Comparison of ENCODE assay signal across 1 cellular context in the genomic region with DNA sequence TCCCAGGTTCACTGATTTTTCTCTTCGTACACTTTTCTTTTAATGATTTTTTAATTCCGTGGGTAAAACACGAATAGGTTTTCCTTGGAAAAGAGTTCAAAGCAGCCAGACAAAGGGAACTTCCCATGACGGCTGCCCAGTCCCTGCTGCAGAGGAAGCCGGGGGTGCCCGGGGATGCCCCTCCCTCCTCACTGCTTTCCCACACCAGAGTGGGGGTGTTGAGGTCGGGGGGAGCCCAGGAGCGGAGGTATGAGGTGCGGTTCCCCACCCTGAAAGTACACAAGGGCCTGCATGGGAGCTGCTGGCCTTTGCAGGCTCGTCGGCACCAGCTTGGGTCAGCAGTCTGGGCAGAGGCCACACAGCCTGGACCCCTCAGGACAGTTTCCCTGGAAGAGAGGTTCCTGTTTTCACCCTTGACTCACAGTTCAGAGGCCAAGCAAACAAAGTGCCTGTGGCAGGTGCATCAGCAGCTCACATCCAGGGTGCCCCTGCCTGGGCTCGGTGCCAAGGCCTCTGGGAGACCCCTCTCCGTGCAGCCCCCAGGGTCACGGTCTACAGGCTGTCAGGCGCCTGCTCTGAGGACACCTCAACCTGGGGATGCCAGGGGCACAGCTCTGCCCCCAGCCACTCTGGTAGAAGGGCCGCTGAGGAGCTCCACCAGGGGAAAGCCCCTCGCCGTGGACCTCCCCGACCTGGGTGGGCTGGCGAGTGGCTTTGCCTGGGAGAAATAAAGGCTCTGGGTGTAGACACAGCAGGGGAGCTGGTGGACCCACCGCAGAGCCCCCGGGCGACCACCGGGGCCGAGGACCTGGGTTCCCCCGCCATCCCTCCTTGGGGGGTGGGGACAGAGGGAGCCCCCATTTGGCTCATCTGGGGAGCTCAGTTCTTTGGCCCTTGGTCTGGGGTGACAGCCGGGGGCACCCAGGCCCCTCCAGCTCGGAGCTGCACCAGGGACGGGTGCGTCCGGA.
TF ChIP-seq lines count a peak whose summit lies in the region.

No MANE protein-coding gene starts in this region.

TF ChIP-seq in HepG2, 621 proteins besides CTCF, POLR2A, EP300 and RAD21 (continued from another document and continues in another):
- TF ChIP-seq, protein P1, sequence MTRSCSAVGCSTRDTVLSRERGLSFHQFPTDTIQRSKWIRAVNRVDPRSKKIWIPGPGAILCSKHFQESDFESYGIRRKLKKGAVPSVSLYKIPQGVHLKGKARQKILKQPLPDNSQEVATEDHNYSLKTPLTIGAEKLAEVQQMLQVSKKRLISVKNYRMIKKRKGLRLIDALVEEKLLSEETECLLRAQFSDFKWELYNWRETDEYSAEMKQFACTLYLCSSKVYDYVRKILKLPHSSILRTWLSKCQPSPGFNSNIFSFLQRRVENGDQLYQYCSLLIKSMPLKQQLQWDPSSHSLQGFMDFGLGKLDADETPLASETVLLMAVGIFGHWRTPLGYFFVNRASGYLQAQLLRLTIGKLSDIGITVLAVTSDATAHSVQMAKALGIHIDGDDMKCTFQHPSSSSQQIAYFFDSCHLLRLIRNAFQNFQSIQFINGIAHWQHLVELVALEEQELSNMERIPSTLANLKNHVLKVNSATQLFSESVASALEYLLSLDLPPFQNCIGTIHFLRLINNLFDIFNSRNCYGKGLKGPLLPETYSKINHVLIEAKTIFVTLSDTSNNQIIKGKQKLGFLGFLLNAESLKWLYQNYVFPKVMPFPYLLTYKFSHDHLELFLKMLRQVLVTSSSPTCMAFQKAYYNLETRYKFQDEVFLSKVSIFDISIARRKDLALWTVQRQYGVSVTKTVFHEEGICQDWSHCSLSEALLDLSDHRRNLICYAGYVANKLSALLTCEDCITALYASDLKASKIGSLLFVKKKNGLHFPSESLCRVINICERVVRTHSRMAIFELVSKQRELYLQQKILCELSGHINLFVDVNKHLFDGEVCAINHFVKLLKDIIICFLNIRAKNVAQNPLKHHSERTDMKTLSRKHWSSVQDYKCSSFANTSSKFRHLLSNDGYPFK (CRISPR knock-in tag; IDR thresholded peaks at IDR 0.05; ENCODE audit: borderline replicate concordance), result no peak
- TF ChIP-seq IRF1 (CRISPR knock-in tag; IDR thresholded peaks at IDR 0.05; ENCODE audit: low read depth), result no peak
- TF ChIP-seq SALL1 (CRISPR knock-in tag; IDR thresholded peaks at IDR 0.05), result peak; percentile 51
- TF ChIP-seq NBN (conservative IDR thresholded peaks at IDR 0.05), result no peak
- peak; percentile 48; the same call in 1 of the 2 replicates for TF ChIP-seq HNF4G (IDR thresholded peaks at IDR 0.05; ENCODE audit: borderline replicate concordance, low read depth, low read length)
- TF ChIP-seq HNF4G (CRISPR knock-in tag; IDR thresholded peaks at IDR 0.05; ENCODE audit: borderline replicate concordance, low read depth), result no peak
- TF ChIP-seq THYN1 (CRISPR knock-in tag; IDR thresholded peaks at IDR 0.05; ENCODE audit: borderline replicate concordance, low read depth), result no peak
- TF ChIP-seq TEF (CRISPR knock-in tag; IDR thresholded peaks at IDR 0.05), result no peak
- TF ChIP-seq ZNF138 (CRISPR knock-in tag; IDR thresholded peaks at IDR 0.05; ENCODE audit: low read depth), result no peak
- TF ChIP-seq ZNF597 (CRISPR knock-in tag; IDR thresholded peaks at IDR 0.05), result no peak
- TF ChIP-seq SP1 (IDR thresholded peaks at IDR 0.05), result no peak
- TF ChIP-seq SP1 (CRISPR knock-in tag; IDR thresholded peaks at IDR 0.05), result no peak
- no peak for TF ChIP-seq LBX2 (CRISPR knock-in tag; IDR thresholded peaks at IDR 0.05; ENCODE audit: borderline replicate concordance)
- no peak for TF ChIP-seq THAP8 (CRISPR knock-in tag; IDR thresholded peaks at IDR 0.05; ENCODE audit: borderline replicate concordance)
- no peak for TF ChIP-seq KMT2B (CRISPR knock-in tag; IDR thresholded peaks at IDR 0.05)
- TF ChIP-seq NR1H2 (CRISPR knock-in tag; IDR thresholded peaks at IDR 0.05; ENCODE audit: borderline replicate concordance, low read depth), result no peak
- no peak for TF ChIP-seq ZNF629 (CRISPR knock-in tag; conservative IDR thresholded peaks at IDR 0.05)
- TF ChIP-seq ZNF326 (CRISPR knock-in tag; IDR thresholded peaks at IDR 0.05; ENCODE audit: borderline replicate concordance), result no peak
- no peak for TF ChIP-seq KDM6A (CRISPR knock-in tag; IDR thresholded peaks at IDR 0.05; ENCODE audit: low read depth)
- peak; percentile 31 for TF ChIP-seq MED8 (CRISPR knock-in tag; IDR thresholded peaks at IDR 0.05; ENCODE audit: insufficient replicate concordance)
- TF ChIP-seq, protein P2, sequence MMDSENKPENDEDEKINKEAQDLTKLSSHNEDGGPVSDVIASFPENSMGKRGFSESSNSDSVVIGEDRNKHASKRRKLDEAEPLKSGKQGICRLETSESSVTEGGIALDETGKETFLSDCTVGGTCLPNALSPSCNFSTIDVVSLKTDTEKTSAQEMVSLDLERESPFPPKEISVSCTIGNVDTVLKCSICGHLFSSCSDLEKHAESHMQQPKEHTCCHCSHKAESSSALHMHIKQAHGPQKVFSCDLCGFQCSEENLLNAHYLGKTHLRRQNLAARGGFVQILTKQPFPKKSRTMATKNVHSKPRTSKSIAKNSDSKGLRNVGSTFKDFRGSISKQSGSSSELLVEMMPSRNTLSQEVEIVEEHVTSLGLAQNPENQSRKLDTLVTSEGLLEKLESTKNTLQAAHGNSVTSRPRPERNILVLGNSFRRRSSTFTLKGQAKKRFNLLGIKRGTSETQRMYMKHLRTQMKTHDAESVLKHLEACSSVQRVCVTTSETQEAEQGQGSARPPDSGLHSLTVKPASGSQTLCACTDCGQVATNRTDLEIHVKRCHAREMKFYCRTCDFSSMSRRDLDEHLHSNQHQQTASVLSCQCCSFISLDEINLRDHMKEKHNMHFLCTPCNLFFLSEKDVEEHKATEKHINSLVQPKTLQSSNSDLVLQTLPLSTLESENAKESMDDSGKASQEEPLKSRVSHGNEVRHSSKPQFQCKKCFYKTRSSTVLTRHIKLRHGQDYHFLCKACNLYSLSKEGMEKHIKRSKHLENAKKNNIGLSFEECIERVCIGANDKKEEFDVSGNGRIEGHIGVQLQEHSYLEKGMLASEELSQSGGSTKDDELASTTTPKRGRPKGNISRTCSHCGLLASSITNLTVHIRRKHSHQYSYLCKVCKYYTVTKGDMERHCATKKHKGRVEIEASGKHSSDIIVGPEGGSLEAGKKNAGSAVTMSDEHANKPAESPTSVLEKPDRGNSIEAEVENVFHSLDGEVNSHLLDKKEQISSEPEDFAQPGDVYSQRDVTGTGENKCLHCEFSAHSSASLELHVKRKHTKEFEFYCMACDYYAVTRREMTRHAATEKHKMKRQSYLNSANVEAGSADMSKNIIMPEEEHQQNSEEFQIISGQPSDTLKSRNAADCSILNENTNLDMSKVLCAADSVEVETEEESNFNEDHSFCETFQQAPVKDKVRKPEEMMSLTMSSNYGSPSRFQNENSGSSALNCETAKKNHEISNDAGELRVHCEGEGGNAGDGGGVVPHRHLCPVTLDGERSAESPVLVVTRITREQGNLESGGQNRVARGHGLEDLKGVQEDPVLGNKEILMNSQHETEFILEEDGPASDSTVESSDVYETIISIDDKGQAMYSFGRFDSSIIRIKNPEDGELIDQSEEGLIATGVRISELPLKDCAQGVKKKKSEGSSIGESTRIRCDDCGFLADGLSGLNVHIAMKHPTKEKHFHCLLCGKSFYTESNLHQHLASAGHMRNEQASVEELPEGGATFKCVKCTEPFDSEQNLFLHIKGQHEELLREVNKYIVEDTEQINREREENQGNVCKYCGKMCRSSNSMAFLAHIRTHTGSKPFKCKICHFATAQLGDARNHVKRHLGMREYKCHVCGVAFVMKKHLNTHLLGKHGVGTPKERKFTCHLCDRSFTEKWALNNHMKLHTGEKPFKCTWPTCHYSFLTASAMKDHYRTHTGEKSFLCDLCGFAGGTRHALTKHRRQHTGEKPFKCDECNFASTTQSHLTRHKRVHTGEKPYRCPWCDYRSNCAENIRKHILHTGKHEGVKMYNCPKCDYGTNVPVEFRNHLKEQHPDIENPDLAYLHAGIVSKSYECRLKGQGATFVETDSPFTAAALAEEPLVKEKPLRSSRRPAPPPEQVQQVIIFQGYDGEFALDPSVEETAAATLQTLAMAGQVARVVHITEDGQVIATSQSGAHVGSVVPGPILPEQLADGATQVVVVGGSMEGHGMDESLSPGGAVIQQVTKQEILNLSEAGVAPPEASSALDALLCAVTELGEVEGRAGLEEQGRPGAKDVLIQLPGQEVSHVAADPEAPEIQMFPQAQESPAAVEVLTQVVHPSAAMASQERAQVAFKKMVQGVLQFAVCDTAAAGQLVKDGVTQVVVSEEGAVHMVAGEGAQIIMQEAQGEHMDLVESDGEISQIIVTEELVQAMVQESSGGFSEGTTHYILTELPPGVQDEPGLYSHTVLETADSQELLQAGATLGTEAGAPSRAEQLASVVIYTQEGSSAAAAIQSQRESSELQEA (CRISPR knock-in tag; IDR thresholded peaks at IDR 0.05; ENCODE audit: not compliant biosample characterization), result no peak
- TF ChIP-seq, protein P3, sequence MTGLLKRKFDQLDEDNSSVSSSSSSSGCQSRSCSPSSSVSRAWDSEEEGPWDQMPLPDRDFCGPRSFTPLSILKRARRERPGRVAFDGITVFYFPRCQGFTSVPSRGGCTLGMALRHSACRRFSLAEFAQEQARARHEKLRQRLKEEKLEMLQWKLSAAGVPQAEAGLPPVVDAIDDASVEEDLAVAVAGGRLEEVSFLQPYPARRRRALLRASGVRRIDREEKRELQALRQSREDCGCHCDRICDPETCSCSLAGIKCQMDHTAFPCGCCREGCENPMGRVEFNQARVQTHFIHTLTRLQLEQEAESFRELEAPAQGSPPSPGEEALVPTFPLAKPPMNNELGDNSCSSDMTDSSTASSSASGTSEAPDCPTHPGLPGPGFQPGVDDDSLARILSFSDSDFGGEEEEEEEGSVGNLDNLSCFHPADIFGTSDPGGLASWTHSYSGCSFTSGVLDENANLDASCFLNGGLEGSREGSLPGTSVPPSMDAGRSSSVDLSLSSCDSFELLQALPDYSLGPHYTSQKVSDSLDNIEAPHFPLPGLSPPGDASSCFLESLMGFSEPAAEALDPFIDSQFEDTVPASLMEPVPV (CRISPR knock-in tag; IDR thresholded peaks at IDR 0.05), result 0 out of 2 replicates have a peak, but pooled peaks have one; percentile 52
- no peak for TF ChIP-seq MTF2 (CRISPR knock-in tag; IDR thresholded peaks at IDR 0.05; ENCODE audit: borderline replicate concordance)
- no peak for TF ChIP-seq ZNF124 (CRISPR knock-in tag; IDR thresholded peaks at IDR 0.05)
- TF ChIP-seq ZBTB7A (CRISPR knock-in tag; IDR thresholded peaks at IDR 0.05), result peak; percentile 97
- TF ChIP-seq ZBTB10 (CRISPR knock-in tag; IDR thresholded peaks at IDR 0.05; ENCODE audit: borderline replicate concordance), result no peak
- TF ChIP-seq, protein P4, sequence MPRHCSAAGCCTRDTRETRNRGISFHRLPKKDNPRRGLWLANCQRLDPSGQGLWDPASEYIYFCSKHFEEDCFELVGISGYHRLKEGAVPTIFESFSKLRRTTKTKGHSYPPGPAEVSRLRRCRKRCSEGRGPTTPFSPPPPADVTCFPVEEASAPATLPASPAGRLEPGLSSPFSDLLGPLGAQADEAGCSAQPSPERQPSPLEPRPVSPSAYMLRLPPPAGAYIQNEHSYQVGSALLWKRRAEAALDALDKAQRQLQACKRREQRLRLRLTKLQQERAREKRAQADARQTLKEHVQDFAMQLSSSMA (CRISPR knock-in tag; IDR thresholded peaks at IDR 0.05), result no peak
- no peak for TF ChIP-seq DNMT3B (CRISPR knock-in tag; conservative IDR thresholded peaks at IDR 0.05)
- TF ChIP-seq SIN3B (IDR thresholded peaks at IDR 0.05; ENCODE audit: low read length), result no peak
- no peak for TF ChIP-seq PHF5A (CRISPR knock-in tag; IDR thresholded peaks at IDR 0.05; ENCODE audit: low read depth, unreplicated experiment)
- TF ChIP-seq FLYWCH1 (CRISPR knock-in tag; IDR thresholded peaks at IDR 0.05), result no peak
